20 cellular contexts compared by ENCODE assay signal in the genomic region with DNA sequence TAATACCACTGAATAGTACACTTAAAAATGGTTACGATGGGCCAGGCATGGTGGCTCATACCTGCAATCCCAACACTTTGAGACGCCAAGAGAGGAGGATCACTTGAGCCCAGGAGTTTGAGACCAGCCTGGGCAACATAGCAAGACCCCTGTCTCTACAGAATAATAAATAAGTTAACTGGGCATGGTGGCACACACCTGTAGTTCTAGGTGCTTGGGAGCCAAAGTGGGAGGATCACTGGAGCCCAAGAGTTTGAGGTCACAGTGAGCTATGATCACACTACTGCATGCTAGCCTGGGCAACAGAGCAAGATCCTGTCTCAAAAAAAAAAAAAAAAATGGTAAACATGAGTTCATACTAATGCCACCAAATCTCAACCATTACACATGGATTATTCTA.
"Had no signal": no experiment of that assay in that cellular context is flagged by ENCODE, and none has a peak within 500 bp of the region (broad histone marks: within the 10 kb centered on the region; RNA-seq: fewer than 3 reads in every experiment).

No MANE protein-coding gene starts in this region.

- H3K9me3 ChIP-seq: breast epithelium, gastroesophageal sphincter, left ventricle myocardium inferior, spleen, uterus had no signal

- H3K9me3 Mint-ChIP-seq: activated B cell treated with CpG ODN at 0.5 μM for 24 hours; activated CD4-positive, alpha-beta T cell treated with anti-CD3 and anti-CD28 coated beads, Interleukin-2, amount 10 ng/mL, durations not matched to agents 24 days and 14 days; activated CD8-positive, alpha-beta T cell treated with anti-CD3 and anti-CD28 coated beads for 36 hours; natural killer cell treated with Interleukin-12 subunit alpha and Interleukin-12 subunit beta and Interleukin-15 and Interleukin-18, amount 100 ng/mL, for 72 hours; type B pancreatic cell had no signal

- DNase-seq: activated B cell treated with CpG ODN at 0.5 μM for 24 hours; activated CD4-positive, alpha-beta T cell treated with anti-CD3 and anti-CD28 coated beads, Interleukin-2, amount 10 ng/mL, durations not matched to agents 24 days and 14 days; activated CD8-positive, alpha-beta T cell treated with anti-CD3 and anti-CD28 coated beads for 36 hours; activated gamma-delta T cell treated with Interleukin-2 at 50 U/mL for 16 hours; activated T-cell treated with anti-CD3 and anti-CD28 coated beads for 4 hours; central memory CD4-positive, alpha-beta T cell; left ventricle myocardium inferior; mesendoderm; posterior cingulate gyrus; right cardiac atrium; spleen; stimulated activated naive CD4-positive, alpha-beta T cell treated with Interleukin-2 at 50 U/mL for 16 hours; uterus had no signal

- H3K27ac ChIP-seq: breast epithelium, hepatocyte, left ventricle myocardium inferior, SK-N-MC, spleen, uterus had no signal

- H3K27me3 Mint-ChIP-seq: activated B cell treated with CpG ODN at 0.5 μM for 24 hours; activated CD4-positive, alpha-beta T cell treated with anti-CD3 and anti-CD28 coated beads, Interleukin-2, amount 10 ng/mL, durations not matched to agents 24 days and 14 days; activated CD8-positive, alpha-beta T cell treated with anti-CD3 and anti-CD28 coated beads for 36 hours had no signal

- H3K4me1 ChIP-seq: breast epithelium, left ventricle myocardium inferior, uterus had no signal

- H3K27me3 ChIP-seq: breast epithelium, gastroesophageal sphincter, hepatocyte, spleen, uterus had no signal

- H3K27ac Mint-ChIP-seq: activated B cell treated with CpG ODN at 0.5 μM for 24 hours; activated CD8-positive, alpha-beta T cell treated with anti-CD3 and anti-CD28 coated beads for 36 hours; natural killer cell treated with Interleukin-12 subunit alpha and Interleukin-12 subunit beta and Interleukin-15 and Interleukin-18, amount 100 ng/mL, for 72 hours; type B pancreatic cell had no signal

- H3K4me3 ChIP-seq: breast epithelium, gastroesophageal sphincter, hepatocyte, left ventricle myocardium inferior, lung, SK-N-MC, spleen, uterus had no signal

- H3K36me3 ChIP-seq: breast epithelium, gastroesophageal sphincter, left ventricle myocardium inferior, spleen, uterus had no signal

- ATAC-seq: activated CD8-positive, alpha-beta T cell treated with anti-CD3 and anti-CD28 coated beads for 36 hours; gastroesophageal sphincter; natural killer cell treated with Interleukin-12 subunit alpha and Interleukin-12 subunit beta and Interleukin-15 and Interleukin-18, amount 100 ng/mL, for 72 hours; right cardiac atrium had no signal

- H3K36me3 Mint-ChIP-seq: natural killer cell treated with Interleukin-12 subunit alpha and Interleukin-12 subunit beta and Interleukin-15 and Interleukin-18, amount 100 ng/mL, for 72 hours; type B pancreatic cell had no signal

- H3K4me3 Mint-ChIP-seq: activated B cell treated with CpG ODN at 0.5 μM for 24 hours; activated CD4-positive, alpha-beta T cell treated with anti-CD3 and anti-CD28 coated beads, Interleukin-2, amount 10 ng/mL, durations not matched to agents 24 days and 14 days; activated CD8-positive, alpha-beta T cell treated with anti-CD3 and anti-CD28 coated beads for 36 hours; natural killer cell treated with Interleukin-12 subunit alpha and Interleukin-12 subunit beta and Interleukin-15 and Interleukin-18, amount 100 ng/mL, for 72 hours; type B pancreatic cell had no signal
